In genomic region chr3:9435320-9435719, GRCh38 we compare ENCODE assay signal across 22 cellular contexts.
"Had no signal": no experiment of that assay in that cellular context is flagged by ENCODE, and none has a peak within 500 bp of the region (broad histone marks: within the 10 kb centered on the region; RNA-seq: fewer than 3 reads in every experiment).

No MANE protein-coding gene starts in this region.

- H3K4me1 Mint-ChIP-seq: brain had no signal

- H3K4me3 Mint-ChIP-seq: activated CD4-positive, alpha-beta memory T cell treated with anti-CD3 and anti-CD28 coated beads for 36 hours; activated CD4-positive, alpha-beta T cell treated with anti-CD3 and anti-CD28 coated beads, Interleukin-2, amount 10 ng/mL, durations not matched to agents 7 days and 5 days; activated naive CD4-positive, alpha-beta T cell treated with anti-CD3 and anti-CD28 coated beads, Interleukin-2, amount 50 U/mL, for 24 hours; activated T-helper 1 cell treated with anti-CD3 and anti-CD28 coated beads, Interleukin-12 subunit alpha, Interleukin-12 subunit beta, Interleukin-2, Interleukin-4 antibody, amounts not matched to agents 30 ng/mL and 10 ng/mL and 1 ng/mL, durations not matched to agents 14 hours and 24 hours and 36 hours; brain had no signal

- H3K27me3 Mint-ChIP-seq: activated CD4-positive, alpha-beta memory T cell treated with anti-CD3 and anti-CD28 coated beads for 36 hours; activated CD4-positive, alpha-beta T cell treated with anti-CD3 and anti-CD28 coated beads, Interleukin-2, amount 10 ng/mL, durations not matched to agents 7 days and 5 days; activated naive CD4-positive, alpha-beta T cell treated with anti-CD3 and anti-CD28 coated beads, Interleukin-2, amount 50 U/mL, for 24 hours had no signal

- DNase-seq: activated CD4-positive, alpha-beta memory T cell treated with anti-CD3 and anti-CD28 coated beads for 36 hours; activated CD4-positive, alpha-beta T cell treated with anti-CD3 and anti-CD28 coated beads, Interleukin-2, amount 10 ng/mL, durations not matched to agents 7 days and 5 days; activated CD4-positive, CD25-positive, alpha-beta regulatory T cell; activated CD8-positive, alpha-beta memory T cell treated with anti-CD3 and anti-CD28 coated beads, Interleukin-2, amount 50 U/mL, for 4 hours; activated effector memory CD4-positive, alpha-beta T cell treated with Interleukin-2 at 50 U/mL for 16 hours; activated naive CD4-positive, alpha-beta T cell; amygdala; cerebellar nuclear complex; KG1; NCI-H1092; NCI-H1417 treated with DMSO at 0.1 percent for 48 hours; NCI-H1694; NCI-H2029; NCI-H345; NCI-H510A; NCI-H526 treated with DMSO at 0.1 percent for 48 hours; NCI-H82; SIG-M5 had no signal

- H3K9me3 Mint-ChIP-seq: activated CD4-positive, alpha-beta memory T cell treated with anti-CD3 and anti-CD28 coated beads for 36 hours; activated CD4-positive, alpha-beta T cell treated with anti-CD3 and anti-CD28 coated beads, Interleukin-2, amount 10 ng/mL, durations not matched to agents 7 days and 5 days; activated naive CD4-positive, alpha-beta T cell treated with anti-CD3 and anti-CD28 coated beads, Interleukin-2, amount 50 U/mL, for 24 hours; activated T-helper 1 cell treated with anti-CD3 and anti-CD28 coated beads, Interleukin-12 subunit alpha, Interleukin-12 subunit beta, Interleukin-2, Interleukin-4 antibody, amounts not matched to agents 30 ng/mL and 10 ng/mL and 1 ng/mL, durations not matched to agents 14 hours and 24 hours and 36 hours; brain had no signal

- H3K27ac Mint-ChIP-seq: activated CD4-positive, alpha-beta T cell treated with anti-CD3 and anti-CD28 coated beads, Interleukin-2, amount 10 ng/mL, durations not matched to agents 7 days and 5 days; activated naive CD4-positive, alpha-beta T cell treated with anti-CD3 and anti-CD28 coated beads, Interleukin-2, amount 50 U/mL, for 24 hours; activated T-helper 1 cell treated with anti-CD3 and anti-CD28 coated beads, Interleukin-12 subunit alpha, Interleukin-12 subunit beta, Interleukin-2, Interleukin-4 antibody, amounts not matched to agents 30 ng/mL and 10 ng/mL and 1 ng/mL, durations not matched to agents 14 hours and 24 hours and 36 hours had no signal

- H3K27ac ChIP-seq: VCaP had no signal
